Comparison of ENCODE assay signal across 8 cellular contexts in the genomic region with DNA sequence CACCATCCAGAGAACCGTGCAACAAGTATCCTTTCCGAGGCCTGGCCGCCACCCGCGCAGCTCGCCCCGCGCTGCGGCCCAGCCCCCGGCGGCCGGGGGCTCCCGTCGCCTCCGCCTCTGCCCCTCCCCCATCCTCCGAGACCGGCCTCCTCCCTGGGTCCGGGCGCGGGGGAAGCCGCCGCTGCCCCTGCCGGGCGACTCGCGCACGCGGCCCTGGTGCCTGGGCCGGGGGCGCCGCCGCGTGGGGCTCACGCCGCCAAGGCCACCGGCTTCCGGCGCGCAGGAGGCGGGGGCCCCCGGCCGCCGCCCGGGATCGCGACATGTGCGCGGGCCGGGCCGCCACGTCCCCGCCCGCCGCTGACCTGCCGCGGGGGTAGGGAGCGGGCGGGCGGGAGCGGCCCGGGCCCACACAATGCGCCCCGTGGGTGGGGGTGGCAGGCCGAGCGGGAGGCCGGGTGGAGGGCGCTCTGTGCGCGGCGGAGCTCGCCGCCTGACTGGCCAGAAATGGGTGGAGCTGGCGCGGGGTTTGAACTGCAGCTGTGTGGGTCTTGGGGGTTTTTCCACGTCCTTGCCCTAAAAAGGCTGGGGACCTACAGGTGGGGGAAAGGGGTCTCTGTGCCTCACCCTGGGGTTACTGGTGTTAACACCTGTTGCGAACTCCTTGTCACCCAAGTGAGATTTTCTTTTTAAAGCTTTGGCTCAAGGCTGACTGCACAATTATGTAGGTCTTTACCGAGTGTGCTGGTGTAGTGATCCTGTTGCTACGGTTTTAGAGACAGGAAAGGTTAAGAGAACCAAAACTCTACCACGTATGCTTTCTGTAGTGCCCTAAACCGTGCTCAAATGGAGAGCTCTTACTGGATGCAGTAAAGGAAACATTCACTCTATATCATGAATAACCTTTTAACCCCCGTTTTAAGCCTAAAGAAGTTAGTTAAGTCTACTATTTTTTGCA. TPM values are rescaled to one million over a fixed set of nuclear protein-coding genes. Genes with fewer than 3 reads are reported as not detected.
A peak's percentile ranks its signal among the peaks of the same experiment; 100 is the strongest.
DNase-seq lines count a peak whose midpoint lies in the region; ATAC-seq, FAIRE-seq and TF ChIP-seq lines count a peak whose summit lies in the region.

No MANE protein-coding gene starts in this region.

- H3F3A ChIP-seq in PC-3 (ENCODE audit: low read length, unreplicated experiment) = no peaks in the 10 kb centered on the region

- ATAC-seq in GM18505 (IDR thresholded peaks at IDR 0.05; ENCODE audit: unreplicated experiment) (peak; percentile 49), HG02973 (IDR thresholded peaks at IDR 0.05; ENCODE audit: unreplicated experiment) (peak; percentile 49), PC-3 (peak; percentile 45)

- peak overlapping the region; percentile 75 for H3K27ac ChIP-seq in PC-3 (ENCODE audit: low read length)
- H3K27ac ChIP-seq in neutrophil = peak overlapping the region; percentile 89
- H3K27ac ChIP-seq in temporal lobe (ENCODE audit: low read depth, low read length) = peak overlapping the region; percentile 83

- no peak for TF ChIP-seq POLR2A in GM18505 (IDR thresholded peaks at IDR 0.05; ENCODE audit: borderline replicate concordance, extremely low read depth, insufficient read depth, insufficient read length)

- H3K4me1 ChIP-seq in PC-3 (ENCODE audit: insufficient read depth, low read length) = peaks cover 24% of the 10 kb centered on the region
- peaks cover 55 to 68% of the 10 kb centered on the region in 2 experiments for H3K4me1 ChIP-seq in neutrophil (ENCODE audit: control insufficient read depth in 1 of 2, insufficient read depth in 1 of 2, low read depth in 1 of 2, low read length in 1 of 2)

- H4K20me1 ChIP-seq in PC-3 (ENCODE audit: low read length) = peaks cover 46% of the 10 kb centered on the region

- H3K4me3 ChIP-seq in PC-3 (ENCODE audit: low read length) (peak overlapping the region; percentile 95), neutrophil (ENCODE audit: low read depth in 1 of 2, low read length in 1 of 2) (peak overlapping the region; percentile 73 to 95)

- TF ChIP-seq CTCF in PC-3 (conservative IDR thresholded peaks at IDR 0.05; ENCODE audit: low read depth, low read length) (no peak), neutrophil (IDR thresholded peaks at IDR 0.05) (no peak)

- H3K9me3 ChIP-seq in PC-3 (ENCODE audit: low read length) (no peaks in the 10 kb centered on the region), neutrophil (no peaks in the 10 kb centered on the region)

- H3K79me2 ChIP-seq in PC-3 (ENCODE audit: low read length) = peaks cover 97% of the 10 kb centered on the region

- H3K27me3 ChIP-seq in PC-3 (ENCODE audit: low read length) (no peaks in the 10 kb centered on the region), neutrophil (no peaks in the 10 kb centered on the region)

- CTCF ChIA-PET in PC-3 (lab: Charles Lee) = interaction anchor here (0.7 kb wide), 1 partner anchor 483 kb away, joined by 3 read pairs; no protein-coding TSS in a partner anchor

- DNase-seq in ACHN = peak; percentile 37
- DNase-seq in PC-3 = peak; percentile 11
- DNase-seq in activated effector memory CD4-positive, alpha-beta T cell treated with anti-CD3 and anti-CD28 coated beads, Interleukin-2, amount 50 U/mL, for 16 hours = peak; percentile 83
- DNase-seq in frontal cortex (ENCODE audit: low spot score in 2 of 2) = peak; percentile 66 to 78

- POLR2A ChIA-PET in PC-3 (lab: Charles Lee; ENCODE audit: unreplicated experiment) = interaction anchor here (0.6 kb wide), 1 partner anchor 94 kb away, joined by 3 read pairs; no protein-coding TSS in a partner anchor

- peak overlapping the region; percentile 93 for H3K4me2 ChIP-seq in PC-3 (ENCODE audit: low read length)

- H3K9ac ChIP-seq in PC-3 (ENCODE audit: low read length) = peak overlapping the region; percentile 90

- FAIRE-seq in frontal cortex (lab: Jason Lieb, UNC) = no peak

- peaks cover 24% of the 10 kb centered on the region for H3K36me3 ChIP-seq in PC-3 (ENCODE audit: low read depth, low read length)
- peaks cover 9% of the 10 kb centered on the region for H3K36me3 ChIP-seq in neutrophil

- intact Hi-C loops in PC-3 (cut with micrococcal nuclease) = loop anchor here (1.0 to 10.0 kb wide), 2 partner anchors 32 to 234 kb away; a partner anchor contains a TSS

- in situ Hi-C loops in ACHN (cut with HindIII; ENCODE audit: low pct_ligation_motif_present, low pct_unique_long_range_greater_than_20kb, low sequenced_read_pairs) = no loop called here

- TSS peak; percentile 47 for BruUV-seq in PC-3 (replicated peaks; lab: Mats Ljungman, UMichigan)

- peak overlapping the region; percentile 40 for H2AFZ ChIP-seq in PC-3 (ENCODE audit: low read length)

- H3K9me2 ChIP-seq in PC-3 (replicated peaks; ENCODE audit: low read length) = no peaks in the 10 kb centered on the region

RNA-seq across cellular contexts. Expression of a gene that starts 32.3 kb away (rescaled TPM):
- total RNA-seq in PC-3 (2014; rRNA removed) = 187 and 197 TPM in 2 replicates
- 205 TPM for total RNA-seq in frontal cortex
- total RNA-seq in temporal lobe = 160 TPM

Comparison
In these comparisons a context has a peak if more than half of its experiments do, and no peak if none do; other contexts are left out.
1. Peak in every context shown above with its lines: DNase-seq, ATAC-seq, H3K4me3 ChIP-seq and H3K27ac ChIP-seq.
2. DNase-seq: peak in every context shown above with its lines; median percentile 83 in activated effector memory CD4-positive, alpha-beta T cell treated with anti-CD3 and anti-CD28 coated beads, Interleukin-2, amount 50 U/mL, for 16 hours; 72 in frontal cortex; 37 in ACHN; 11 in PC-3.